In the genomic region with DNA sequence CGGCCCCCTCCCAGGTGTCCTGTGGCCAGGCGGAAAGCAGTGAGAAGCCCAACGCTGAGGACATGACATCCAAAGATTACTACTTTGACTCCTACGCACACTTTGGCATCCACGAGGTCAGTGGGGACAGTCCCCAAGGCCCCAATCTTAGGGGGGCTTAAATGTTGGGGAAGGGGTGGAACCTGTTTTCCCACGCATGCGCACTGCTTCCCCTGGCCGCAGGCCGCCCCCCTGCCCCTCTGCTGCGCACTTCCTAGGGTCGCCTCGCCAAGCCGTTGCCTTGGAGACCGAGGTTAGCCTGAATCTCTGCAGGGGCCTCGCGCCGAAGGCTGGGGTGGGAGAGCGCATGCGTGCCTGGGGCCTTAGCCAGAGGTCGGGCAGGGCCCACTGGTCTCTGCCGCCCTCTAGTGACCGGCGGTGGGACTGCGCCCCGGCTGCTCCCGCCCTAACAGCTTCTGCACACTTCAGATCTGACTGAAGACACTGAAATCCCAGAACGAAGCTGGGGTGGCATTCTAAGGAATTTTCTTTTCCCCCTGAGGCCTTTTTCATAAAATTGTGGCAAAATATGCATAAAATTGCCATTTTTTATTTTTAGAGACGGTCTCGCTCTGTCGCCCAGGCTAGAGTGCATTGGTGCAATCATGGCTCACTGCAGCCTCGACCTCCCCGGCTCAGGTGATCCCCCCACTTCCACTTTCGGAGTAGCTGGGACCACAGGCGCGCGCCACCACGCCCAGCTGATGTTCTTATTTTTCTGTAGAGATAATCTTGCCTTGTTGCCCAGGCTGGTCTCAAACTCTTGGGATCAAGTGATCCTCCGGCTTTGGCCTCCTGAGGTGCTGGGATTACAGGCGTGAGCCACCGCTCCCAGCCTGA, we compare ENCODE assay signal across 8 cellular contexts. TPM values are rescaled to one million over a fixed set of nuclear protein-coding genes. Genes with fewer than 3 reads are reported as not detected.
A peak's percentile ranks its signal among the peaks of the same experiment; 100 is the strongest.
DNase-seq lines count a peak whose midpoint lies in the region; ATAC-seq and TF ChIP-seq lines count a peak whose summit lies in the region.

No MANE protein-coding gene starts in this region.

- H3K36me3 Mint-ChIP-seq in nephron (ENCODE audit: low read depth), result peaks cover 36% of the 10 kb centered on the region

- H3K79me2 ChIP-seq in Karpas-422 (ENCODE audit: low read length) (peaks cover 52% of the 10 kb centered on the region), fibroblast of lung (ENCODE audit: control insufficient read depth, insufficient read depth, low read length) (peaks cover 40% of the 10 kb centered on the region)

- H3K4me1 Mint-ChIP-seq in nephron, result peaks cover 27% of the 10 kb centered on the region

- H3K27me3 ChIP-seq in Karpas-422 (ENCODE audit: low read length), result no peaks in the 10 kb centered on the region
- H3K27me3 ChIP-seq in Panc1 (ENCODE audit: control insufficient read depth, insufficient read depth, low read length), result no peaks in the 10 kb centered on the region
- H3K27me3 ChIP-seq in fibroblast of lung (ENCODE audit: control insufficient read depth, insufficient read depth, low read length), result no peaks in the 10 kb centered on the region

- H3K4me3 ChIP-seq in Karpas-422 (ENCODE audit: low read length) (peak overlapping the region; percentile 92), Panc1 (ENCODE audit: low read depth in 2 of 2, low read length in 2 of 2) (peak overlapping the region; percentile 1 to 10; a peak in 1 of 4 replicates), fibroblast of lung (replicated peaks in 1 of 4; ENCODE audit: control extremely low read depth in 1 of 4, insufficient read depth in 1 of 4, low read depth in 3 of 4, low read length in 4 of 4) (peak overlapping the region in 2 of 4 experiments; percentile 30 to 32)

- intact Hi-C loops in Panc1 (cut with micrococcal nuclease; ENCODE audit: unreplicated experiment), result no loop called here

- H3K4me2 ChIP-seq in Karpas-422 (ENCODE audit: low read depth, low read length, poor library complexity, severe bottlenecking) (peak overlapping the region; percentile 76), fibroblast of lung (ENCODE audit: extremely low read depth, insufficient read depth, low read length) (peak overlapping the region; percentile 62)

- H3K27ac ChIP-seq in Karpas-422 (ENCODE audit: low read length) (peak overlapping the region; percentile 32), Panc1 (ENCODE audit: low read length) (peak overlapping the region; percentile 65; the same call in 1 of the 2 replicates), fibroblast of lung (ENCODE audit: insufficient read depth, low read length) (peak overlapping the region; percentile 52)

- H3K9ac ChIP-seq in Karpas-422 (ENCODE audit: low read length), result peak overlapping the region; percentile 58
- no peak overlapping the region for H3K9ac ChIP-seq in fibroblast of lung (ENCODE audit: insufficient read depth, low read length)

- H3K9me3 Mint-ChIP-seq in nephron, result no peaks in the 10 kb centered on the region

- ATAC-seq in Panc1 (peak; percentile 18), HG02798 (IDR thresholded peaks at IDR 0.05; ENCODE audit: poor library complexity, unreplicated experiment) (no peak)

- H4K20me1 ChIP-seq in Karpas-422 (ENCODE audit: insufficient read depth, low read depth, low read length) (peaks cover 59% of the 10 kb centered on the region), fibroblast of lung (ENCODE audit: control insufficient read depth, extremely low read depth, insufficient read depth, low read length) (no peaks in the 10 kb centered on the region)

- H3K4me1 ChIP-seq in Karpas-422 (ENCODE audit: low read length), result peaks cover 33% of the 10 kb centered on the region
- peaks cover 21% of the 10 kb centered on the region for H3K4me1 ChIP-seq in Panc1 (ENCODE audit: control insufficient read depth, insufficient read depth, low read length)
- H3K4me1 ChIP-seq in fibroblast of lung (ENCODE audit: control insufficient read depth, extremely low read depth, insufficient read depth, low read length), result peaks cover 4% of the 10 kb centered on the region

- no peaks in the 10 kb centered on the region for H3K9me2 ChIP-seq in Karpas-422 (replicated peaks; ENCODE audit: insufficient read depth, low read length)

- BruUV-seq in Panc1 (replicated peaks; lab: Mats Ljungman, UMichigan), result no TSS peak

- TF ChIP-seq CTCF in Panc1 (IDR thresholded peaks at IDR 0.05) (peak; percentile 98), fibroblast of lung (conservative IDR thresholded peaks at IDR 0.05 in 1 of 2, IDR thresholded peaks at IDR 0.05 in 1 of 2; ENCODE audit: low read depth in 1 of 2, low read length in 2 of 2) (peak; percentile 90 to 98), nephron (IDR thresholded peaks at IDR 0.05; ENCODE audit: unreplicated experiment in 3 of 3) (peak; percentile 99 to 100 (median 100))

- no peaks in the 10 kb centered on the region for H3K27me3 Mint-ChIP-seq in nephron (ENCODE audit: low read depth)

- H3K9me3 ChIP-seq in Karpas-422 (ENCODE audit: low read length) (no peaks in the 10 kb centered on the region), Panc1 (ENCODE audit: control insufficient read depth, insufficient read depth, low read depth, low read length) (no peaks in the 10 kb centered on the region), fibroblast of lung (ENCODE audit: control insufficient read depth, insufficient read depth, low read depth, low read length) (no peaks in the 10 kb centered on the region)

- in situ Hi-C loops in Panc1 (cut with HindIII; ENCODE audit: low pct_unique_long_range_greater_than_20kb, low sequenced_read_pairs), result no loop called here

- peaks cover 40% of the 10 kb centered on the region for H3K36me3 ChIP-seq in Karpas-422 (ENCODE audit: insufficient read depth, low read length)
- H3K36me3 ChIP-seq in Panc1 (ENCODE audit: control insufficient read depth, insufficient read depth, low read length), result peaks cover 14% of the 10 kb centered on the region
- H3K36me3 ChIP-seq in fibroblast of lung (ENCODE audit: control insufficient read depth, insufficient read depth, low read length), result peaks cover 19% of the 10 kb centered on the region

- CTCF ChIA-PET in Panc1 (lab: Charles Lee), result no interaction called here

- H3K4me3 Mint-ChIP-seq in nephron, result peak overlapping the region; percentile 92 to 96 (median 92)

- H3K27ac Mint-ChIP-seq in nephron, result peak overlapping the region; percentile 81 to 93 (median 83)

- DNase-seq in DMS114 treated with DMSO at 0.1 percent for 48 hours (lab: John Stamatoyannopoulos, UW; ENCODE audit: unreplicated experiment), result peak; percentile 73
- DNase-seq in Karpas-422, result peak; percentile 99
- no peak for DNase-seq in Panc1 (ENCODE audit: low read depth, low spot score)
- peak; percentile 92 to 95 for DNase-seq in activated T-helper 1 cell treated with anti-CD3 and anti-CD28 coated beads, Interleukin-2, amount 50 U/mL, for 16 hours (ENCODE audit: low read depth in 1 of 2, low spot score in 1 of 2)
- peak; percentile 61 to 83 for DNase-seq in fibroblast of lung (ENCODE audit: low read depth in 2 of 2)
- DNase-seq in stimulated activated naive CD4-positive, alpha-beta T cell (lab: John Stamatoyannopoulos, UW), result peak; percentile 73 to 94 (median 90)

- H2AFZ ChIP-seq in Karpas-422 (ENCODE audit: low read length) (no peak overlapping the region), fibroblast of lung (ENCODE audit: low read length) (no peak overlapping the region)

- POLR2A ChIA-PET in Panc1 (lab: Charles Lee), result no interaction called here

RNA-seq across cellular contexts. Expression of a gene that starts 3.6 kb away (rescaled TPM):
- total RNA-seq in Karpas-422 (2014; rRNA removed; shearing (Covaris generic); ENCODE audit: low replicate concordance), result 293 and 522 TPM in 2 replicates
- total RNA-seq in Panc1 (2021; ENCODE audit: unreplicated experiment) (219 TPM), fibroblast of lung (261 and 298 TPM in 2 replicates)
- 317 TPM for polyA plus RNA-seq in Panc1 (2012; ENCODE audit: insufficient read length)
- polyA plus RNA-seq in fibroblast of lung, result 184 and 288 TPM in 2 replicates
- polyA plus RNA-seq in fibroblast of lung (2012), result 184 and 274 TPM in 2 replicates
- polyA minus RNA-seq in fibroblast of lung (ENCODE audit: low replicate concordance), result 306 and 417 TPM in 2 replicates

RNA-seq across cellular contexts. Expression of a gene that starts 8.7 kb away (rescaled TPM):
- 4.0 and 12.0 TPM in 2 replicates for total RNA-seq in Karpas-422 (2014; rRNA removed; shearing (Covaris generic); ENCODE audit: low replicate concordance)
- total RNA-seq in Panc1 (2021; ENCODE audit: unreplicated experiment) (4.7 TPM), fibroblast of lung (0.26 and 0.33 TPM in 2 replicates)
- 2.9 TPM for polyA plus RNA-seq in Panc1 (2012; ENCODE audit: insufficient read length)
- 0.06 and 0.15 TPM in 2 replicates for polyA plus RNA-seq in fibroblast of lung
- polyA plus RNA-seq in fibroblast of lung (2012), result 0.23 and 0.29 TPM in 2 replicates
- 0.82 TPM in 1 of 2 replicates, not detected in the other for polyA minus RNA-seq in fibroblast of lung (ENCODE audit: low replicate concordance)

RNA-seq across cellular contexts. Expression of a gene that starts 10.2 kb away (rescaled TPM):
- total RNA-seq in Karpas-422 (2014; rRNA removed; shearing (Covaris generic); ENCODE audit: low replicate concordance), result 0.26 and 1.3 TPM in 2 replicates
- total RNA-seq in Panc1 (2021; ENCODE audit: unreplicated experiment) (0.23 TPM), fibroblast of lung (18.0 and 31.2 TPM in 2 replicates)
- polyA plus RNA-seq in Panc1 (2012; ENCODE audit: insufficient read length), result 2.0 TPM
- polyA plus RNA-seq in fibroblast of lung, result 20.0 and 24.0 TPM in 2 replicates
- polyA plus RNA-seq in fibroblast of lung (2012), result 28.9 and 30.9 TPM in 2 replicates
- 33.9 and 42.6 TPM in 2 replicates for polyA minus RNA-seq in fibroblast of lung (ENCODE audit: low replicate concordance)

RNA-seq across cellular contexts. Expression of a gene that starts 15.0 kb away (rescaled TPM):
- total RNA-seq in Karpas-422 (2014; rRNA removed; shearing (Covaris generic); ENCODE audit: low replicate concordance), result 25.6 and 35.4 TPM in 2 replicates
- total RNA-seq in Panc1 (2021; ENCODE audit: unreplicated experiment) (69.6 TPM), fibroblast of lung (2.6 and 4.8 TPM in 2 replicates)
- 59.0 TPM for polyA plus RNA-seq in Panc1 (2012; ENCODE audit: insufficient read length)
- polyA plus RNA-seq in fibroblast of lung, result 5.0 and 9.8 TPM in 2 replicates
- 16.4 and 30.3 TPM in 2 replicates for polyA plus RNA-seq in fibroblast of lung (2012)
- 8.0 and 10.2 TPM in 2 replicates for polyA minus RNA-seq in fibroblast of lung (ENCODE audit: low replicate concordance)

RNA-seq across cellular contexts. Expression of a gene that starts 15.1 kb away (rescaled TPM):
- total RNA-seq in Karpas-422 (2014; rRNA removed; shearing (Covaris generic); ENCODE audit: low replicate concordance), result 78.2 and 293 TPM in 2 replicates
- total RNA-seq in Panc1 (2021; ENCODE audit: unreplicated experiment) (109 TPM), fibroblast of lung (55.2 and 61.1 TPM in 2 replicates)
- 176 TPM for polyA plus RNA-seq in Panc1 (2012; ENCODE audit: insufficient read length)
- polyA plus RNA-seq in fibroblast of lung, result 22.0 TPM in 2 replicates
- polyA plus RNA-seq in fibroblast of lung (2012), result 51.0 and 63.9 TPM in 2 replicates
- polyA minus RNA-seq in fibroblast of lung (ENCODE audit: low replicate concordance), result 93.7 and 106 TPM in 2 replicates
